18 cellular contexts compared by ENCODE assay signal in the genomic region with DNA sequence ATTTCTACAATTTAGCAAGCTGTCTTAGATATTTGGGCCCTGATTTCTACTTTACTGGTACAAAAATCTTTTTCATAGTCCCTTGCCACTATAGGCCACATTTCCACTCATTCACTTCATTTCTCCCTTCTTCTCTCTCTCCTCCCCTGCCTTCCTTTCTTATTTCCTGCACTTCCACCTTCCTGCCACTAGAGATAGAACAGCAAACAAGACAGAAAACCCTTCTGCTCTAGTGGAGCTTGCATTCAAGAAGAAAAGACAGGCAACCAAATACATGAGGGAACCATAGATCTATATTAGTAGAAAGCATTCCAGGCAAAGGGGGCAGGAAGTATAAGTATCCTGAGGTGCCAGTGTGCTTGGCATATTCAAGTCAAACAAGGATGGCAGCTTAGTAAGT.
A peak's percentile ranks its signal among the peaks of the same experiment; 100 is the strongest.
DNase-seq lines count a peak whose midpoint lies in the region; ATAC-seq and TF ChIP-seq lines count a peak whose summit lies in the region.
"Had no signal": no experiment of that assay in that cellular context is flagged by ENCODE, and none has a peak within 500 bp of the region (broad histone marks: within the 10 kb centered on the region; RNA-seq: fewer than 3 reads in every experiment).

No MANE protein-coding gene starts in this region.

- H2AFZ ChIP-seq in DND-41 (ENCODE audit: low read depth, low read length) (no peak overlapping the region), PC-3 (ENCODE audit: low read length) (no peak overlapping the region)

- DNase-seq in DND-41 (no peak), PC-3 (no peak), iPS-NIHi7 (ENCODE audit: extremely low spot score) (peak; percentile 31), sciatic nerve (ENCODE audit: low spot score) (no peak), heart right ventricle (no peak), esophagus squamous epithelium (lab: John Stamatoyannopoulos, UW) (no peak)
- peak; percentile 6 for DNase-seq in Jurkat, Clone E6-1 (ENCODE audit: low read depth, low spot score)
- DNase-seq: activated B cell treated with CpG ODN at 0.5 μM for 24 hours; activated CD8-positive, alpha-beta memory T cell treated with anti-CD3 and anti-CD28 coated beads, Interleukin-2, amount 10 ng/mL, durations not matched to agents 7 days and 5 days; activated effector memory CD4-positive, alpha-beta T cell treated with anti-CD3 and anti-CD28 coated beads, Interleukin-2, amount 50 U/mL, for 16 hours; MG63; NCI-H2081 treated with DMSO at 0.1 percent for 48 hours; NK-92 treated with Interleukin-12 subunit alpha and Interleukin-12 subunit beta, amount 100 ng/mL, for 24 hours had no signal

- no peak overlapping the region for H3K27ac ChIP-seq in DND-41 (ENCODE audit: low read length)
- no peak overlapping the region for H3K27ac ChIP-seq in PC-3 (ENCODE audit: low read length)
- H3K27ac ChIP-seq in heart right ventricle, result no peak overlapping the region
- H3K27ac ChIP-seq in esophagus squamous epithelium, result no peak overlapping the region
- H3K27ac ChIP-seq: ascending aorta; BLaER1 treated with 17β-estradiol and CSF1 and Interleukin-3, amounts not matched to agents 10 nM and 100 nM; esophagus muscularis mucosa; prostate gland had no signal

- ATAC-seq in DND-41 (ENCODE audit: insufficient read depth, low read depth), result no peak
- no peak for ATAC-seq in PC-3
- ATAC-seq in sciatic nerve, result no peak
- ATAC-seq in heart right ventricle, result no peak
- no peak for ATAC-seq in HG03045 (IDR thresholded peaks at IDR 0.05; ENCODE audit: unreplicated experiment)
- ATAC-seq: activated CD8-positive, alpha-beta memory T cell treated with anti-CD3 and anti-CD28 coated beads, Interleukin-2, amount 10 ng/mL, durations not matched to agents 7 days and 5 days had no signal

- H3K27me3 ChIP-seq in DND-41 (ENCODE audit: insufficient read depth, low read length, poor library complexity) (no peaks in the 10 kb centered on the region), PC-3 (ENCODE audit: low read length) (no peaks in the 10 kb centered on the region), heart right ventricle (no peaks in the 10 kb centered on the region), esophagus squamous epithelium (no peaks in the 10 kb centered on the region)
- H3K27me3 ChIP-seq: ascending aorta; BLaER1 treated with 17β-estradiol and CSF1 and Interleukin-3, amounts not matched to agents 10 nM and 100 nM; esophagus muscularis mucosa; MG63 had no signal

- no peaks in the 10 kb centered on the region for H3K9me2 ChIP-seq in PC-3 (replicated peaks; ENCODE audit: low read length)

- H4K20me1 ChIP-seq in DND-41 (ENCODE audit: insufficient read depth, low read length) (no peaks in the 10 kb centered on the region), PC-3 (ENCODE audit: low read length) (no peaks in the 10 kb centered on the region)
- H4K20me1 ChIP-seq: BLaER1 treated with 17β-estradiol and CSF1 and Interleukin-3, amounts not matched to agents 10 nM and 100 nM had no signal

- H3K9me3 ChIP-seq in DND-41 (ENCODE audit: insufficient read depth, low read length, severe bottlenecking), result no peaks in the 10 kb centered on the region
- 0 out of 2 replicates have a peak, but pooled peaks cover 5% of the 10 kb centered on the region for H3K9me3 ChIP-seq in PC-3 (ENCODE audit: low read length)
- H3K9me3 ChIP-seq in heart right ventricle, result no peaks in the 10 kb centered on the region
- no peaks in the 10 kb centered on the region for H3K9me3 ChIP-seq in esophagus squamous epithelium
- H3K9me3 ChIP-seq: ascending aorta; BLaER1 treated with 17β-estradiol and CSF1 and Interleukin-3, amounts not matched to agents 10 nM and 100 nM; esophagus muscularis mucosa; MG63; prostate gland had no signal

- POLR2A ChIA-PET in PC-3 (lab: Charles Lee; ENCODE audit: unreplicated experiment), result no interaction called here

- intact Hi-C loops in PC-3 (cut with micrococcal nuclease), result no loop called here
- intact Hi-C loops in sciatic nerve (cut with DNase I), result no loop called here
- intact Hi-C loops in heart right ventricle (cut with DNase I), result no loop called here
- intact Hi-C loops in esophagus squamous epithelium (cut with DNase I), result no loop called here

- H3K4me3 ChIP-seq in DND-41 (ENCODE audit: low read depth in 1 of 2, low read length in 2 of 2) (no peak overlapping the region), PC-3 (ENCODE audit: low read length) (no peak overlapping the region), heart right ventricle (no peak overlapping the region), esophagus squamous epithelium (no peak overlapping the region)
- no peak overlapping the region for H3K4me3 ChIP-seq in Jurkat, Clone E6-1 (ENCODE audit: low read length)
- H3K4me3 ChIP-seq: ascending aorta; BLaER1 treated with 17β-estradiol and CSF1 and Interleukin-3, amounts not matched to agents 10 nM and 100 nM; esophagus muscularis mucosa; MG63; prostate gland had no signal

- peak; percentile 49 for TF ChIP-seq CTCF in DND-41 (IDR thresholded peaks at IDR 0.05; ENCODE audit: borderline replicate concordance, extremely low read depth, low read length, poor library complexity, severe bottlenecking)
- peak; percentile 38; the same call in 1 of the 2 replicates for TF ChIP-seq CTCF in PC-3 (conservative IDR thresholded peaks at IDR 0.05; ENCODE audit: low read depth, low read length)
- TF ChIP-seq CTCF in heart right ventricle (IDR thresholded peaks at IDR 0.05), result no peak
- TF ChIP-seq CTCF in esophagus squamous epithelium (IDR thresholded peaks at IDR 0.05), result no peak

- no peaks in the 10 kb centered on the region for H3K4me1 ChIP-seq in DND-41 (ENCODE audit: insufficient read depth, low read length)
- H3K4me1 ChIP-seq in PC-3 (ENCODE audit: insufficient read depth, low read length), result no peaks in the 10 kb centered on the region
- no peaks in the 10 kb centered on the region for H3K4me1 ChIP-seq in heart right ventricle
- H3K4me1 ChIP-seq in esophagus squamous epithelium, result no peaks in the 10 kb centered on the region
- H3K4me1 ChIP-seq: ascending aorta; BLaER1 treated with 17β-estradiol and CSF1 and Interleukin-3, amounts not matched to agents 10 nM and 100 nM; esophagus muscularis mucosa; prostate gland had no signal

- no peaks in the 10 kb centered on the region for H3F3A ChIP-seq in PC-3 (ENCODE audit: low read length, unreplicated experiment)

- BruUV-seq in PC-3 (replicated peaks; lab: Mats Ljungman, UMichigan), result no TSS peak

- H3K79me2 ChIP-seq in DND-41 (ENCODE audit: insufficient read depth, low read length) (no peaks in the 10 kb centered on the region), PC-3 (ENCODE audit: low read length) (no peaks in the 10 kb centered on the region)

- CTCF ChIA-PET in PC-3 (lab: Charles Lee), result no interaction called here

- H3K36me3 ChIP-seq in DND-41 (ENCODE audit: insufficient read depth, low read length) (no peaks in the 10 kb centered on the region), PC-3 (ENCODE audit: low read depth, low read length) (no peaks in the 10 kb centered on the region), heart right ventricle (no peaks in the 10 kb centered on the region), esophagus squamous epithelium (no peaks in the 10 kb centered on the region)
- H3K36me3 ChIP-seq: ascending aorta; BLaER1 treated with 17β-estradiol and CSF1 and Interleukin-3, amounts not matched to agents 10 nM and 100 nM; esophagus muscularis mucosa; MG63; prostate gland had no signal

- TF ChIP-seq POLR2A in esophagus squamous epithelium (IDR thresholded peaks at IDR 0.05), result no peak

- no peak overlapping the region for H3K4me2 ChIP-seq in DND-41 (ENCODE audit: insufficient read depth, low read length)
- H3K4me2 ChIP-seq in PC-3 (ENCODE audit: low read length), result no peak overlapping the region
- H3K4me2 ChIP-seq: BLaER1 treated with 17β-estradiol and CSF1 and Interleukin-3, amounts not matched to agents 10 nM and 100 nM had no signal

- H3K9ac ChIP-seq in DND-41 (ENCODE audit: low read depth, low read length) (no peak overlapping the region), PC-3 (ENCODE audit: low read length) (no peak overlapping the region)
- H3K9ac ChIP-seq: BLaER1 treated with 17β-estradiol and CSF1 and Interleukin-3, amounts not matched to agents 10 nM and 100 nM had no signal

Comparison
In these comparisons a context has a peak if more than half of its experiments do, and no peak if none do; other contexts are left out.
1. DNase-seq: peak in Jurkat, Clone E6-1 (single experiment) and iPS-NIHi7 (single experiment); none in DND-41 (single experiment), PC-3 (single experiment), sciatic nerve (single experiment), heart right ventricle (0 of 2) and esophagus squamous epithelium (single experiment).
2. CTCF ChIP-seq: peak in DND-41 (single experiment) and PC-3 (single experiment); none in heart right ventricle (0 of 9) and esophagus squamous epithelium (0 of 6).